ENCODE assay signal across 8 cellular contexts in genomic region chr7:33757563-33758165, GRCh38.
A peak's percentile ranks its signal among the peaks of the same experiment; 100 is the strongest.
DNase-seq lines count a peak whose midpoint lies in the region; ATAC-seq, FAIRE-seq and TF ChIP-seq lines count a peak whose summit lies in the region.

No MANE protein-coding gene starts in this region.

- no peak for FAIRE-seq in GM12892 (lab: Jason Lieb, UNC)
- FAIRE-seq in urothelium cell line (lab: Jason Lieb, UNC) = no peak

- DNase-seq in ACHN (peak; percentile 58), GM04504 (ENCODE audit: low read depth) (peak; percentile 35), NCI-H2029 treated with DMSO at 0.1 percent for 48 hours (lab: John Stamatoyannopoulos, UW) (peak; percentile 47), astrocyte of the hippocampus (ENCODE audit: low read depth, low spot score) (peak; percentile 72), lung microvascular endothelial cell (ENCODE audit: low read depth in 2 of 2) (peak; percentile 40 to 63), GM12892 (ENCODE audit: insufficient read length) (no peak), urothelium cell line (ENCODE audit: low spot score) (no peak)

- no peak for ATAC-seq in GM21423 (IDR thresholded peaks at IDR 0.05; ENCODE audit: unreplicated experiment)

- in situ Hi-C loops in ACHN (cut with HindIII; ENCODE audit: low pct_ligation_motif_present, low pct_unique_long_range_greater_than_20kb, low sequenced_read_pairs) = no loop called here

- no peak for TF ChIP-seq POLR2A in GM12892 (IDR thresholded peaks at IDR 0.05; ENCODE audit: low read depth, low read length)

Comparison
In these comparisons a context has a peak if more than half of its experiments do, and no peak if none do; other contexts are left out.
1. DNase-seq: peak in ACHN (single experiment), GM04504 (single experiment), NCI-H2029 treated with DMSO at 0.1 percent for 48 hours (single experiment), astrocyte of the hippocampus (single experiment) and lung microvascular endothelial cell (2 of 2); none in GM12892 (single experiment) and urothelium cell line (single experiment).